In genomic region chr3:14179114-14179465, GRCh38 we compare ENCODE assay signal across 8 cellular contexts. TPM values are rescaled to one million over a fixed set of nuclear protein-coding genes. Genes with fewer than 3 reads are reported as not detected.
DNase-seq lines count a peak whose midpoint lies in the region; ATAC-seq and TF ChIP-seq lines count a peak whose summit lies in the region.

No MANE protein-coding gene starts in this region.

- H3K27ac ChIP-seq in liver (ENCODE audit: low read depth in 1 of 2, low read length in 2 of 2) (peak overlapping the region; percentile 45 to 95), thyroid gland (peak overlapping the region; percentile 46 to 93 (median 64))

- peaks cover 63% of the 10 kb centered on the region for H3K36me3 Mint-ChIP-seq in activated T-cell treated with anti-CD3 and anti-CD28 coated beads, Interleukin-2, amount 50 U/mL, for 24 hours (ENCODE audit: low read depth)

- peak overlapping the region; percentile 50 to 89 for H3K9ac ChIP-seq in liver (ENCODE audit: low read depth in 1 of 2, low read length in 2 of 2)

- H3K4me3 ChIP-seq in astrocyte of the cerebellum (ENCODE audit: low read depth, low read length) (peak overlapping the region; percentile 73), liver (ENCODE audit: low read depth in 1 of 3, low read length in 3 of 3) (peak overlapping the region; percentile 71 to 90 (median 78)), thyroid gland (replicated peaks in 1 of 3) (peak overlapping the region; percentile 50 to 92 (median 71))

- no peaks in the 10 kb centered on the region for H3K27me3 Mint-ChIP-seq in activated T-cell treated with anti-CD3 and anti-CD28 coated beads, Interleukin-2, amount 50 U/mL, for 24 hours

- 6% methylated on average over 3 of the region's 3 CpGs for WGBS in liver
- 5 to 6% methylated on average over 3 of the region's 3 CpGs for WGBS in thyroid gland, 2 donors

- H3K4me1 Mint-ChIP-seq in activated T-cell treated with anti-CD3 and anti-CD28 coated beads, Interleukin-2, amount 50 U/mL, for 24 hours (ENCODE audit: low read depth): peaks cover 69% of the 10 kb centered on the region

- no peak for DNase-seq in activated T-cell treated with anti-CD3 and anti-CD28 coated beads, Interleukin-2, amount 50 U/mL, for 24 hours
- DNase-seq in activated T-cell treated with anti-CD3 and anti-CD28 coated beads, Interleukin-2, amount 50 U/mL, for 48 hours: no peak
- DNase-seq in astrocyte of the cerebellum (ENCODE audit: low read depth): no peak
- DNase-seq in thyroid gland: no peak
- DNase-seq in GOT3 (lab: John Stamatoyannopoulos, UW): no peak

- peaks cover 2 to 35% (median 29%) of the 10 kb centered on the region in 4 donors for H3K4me1 ChIP-seq in liver (ENCODE audit: control insufficient read depth in 4 of 4, insufficient read depth in 4 of 4, low read length in 3 of 4)
- peaks cover 31 to 38% of the 10 kb centered on the region in 2 donors for H3K4me1 ChIP-seq in thyroid gland

- TF ChIP-seq CTCF in astrocyte of the cerebellum (IDR thresholded peaks at IDR 0.05; ENCODE audit: low read depth, low read length, missing control alignments): no peak
- TF ChIP-seq CTCF in liver (IDR thresholded peaks at IDR 0.05; ENCODE audit: low read depth, low read length, missing input control): no peak
- no peak for TF ChIP-seq CTCF in thyroid gland (IDR thresholded peaks at IDR 0.05)

- H3K27ac Mint-ChIP-seq in activated T-cell treated with anti-CD3 and anti-CD28 coated beads, Interleukin-2, amount 50 U/mL, for 24 hours: peak overlapping the region; percentile 100

- in situ Hi-C loops in astrocyte of the cerebellum (cut with HindIII; ENCODE audit: low sequenced_read_pairs): no loop called here

- H3K27me3 ChIP-seq in liver (ENCODE audit: control insufficient read depth in 4 of 4, insufficient read depth in 4 of 4, low read length in 3 of 4) (no peaks in the 10 kb centered on the region), thyroid gland (no peaks in the 10 kb centered on the region)

- no peak for ATAC-seq in GM18519 (IDR thresholded peaks at IDR 0.05; ENCODE audit: low FRiP score, unreplicated experiment)
- ATAC-seq in GM21723 (IDR thresholded peaks at IDR 0.05; ENCODE audit: unreplicated experiment): no peak

- TF ChIP-seq RAD21 in liver (IDR thresholded peaks at IDR 0.05): no peak

- peak overlapping the region; percentile 93 for H3K4me3 Mint-ChIP-seq in activated T-cell treated with anti-CD3 and anti-CD28 coated beads, Interleukin-2, amount 50 U/mL, for 24 hours

- H3K36me3 ChIP-seq in liver (ENCODE audit: control insufficient read depth in 4 of 4, insufficient read depth in 3 of 4, low read depth in 1 of 4, low read length in 3 of 4): peaks cover 2 to 22% (median 10%) of the 10 kb centered on the region in 4 donors
- H3K36me3 ChIP-seq in thyroid gland: peaks cover 4 to 13% of the 10 kb centered on the region in 2 donors

- intact Hi-C loops in thyroid gland (cut with DNase I): loop anchor here (10.0 kb wide), 1 partner anchor 54 kb away; the partner anchor contains the start of genes CHCHD4 and TMEM43

- no peaks in the 10 kb centered on the region for H3K9me3 Mint-ChIP-seq in activated T-cell treated with anti-CD3 and anti-CD28 coated beads, Interleukin-2, amount 50 U/mL, for 24 hours

- no peak for TF ChIP-seq POLR2A in thyroid gland (IDR thresholded peaks at IDR 0.05)

- H3K9me3 ChIP-seq in liver (ENCODE audit: control insufficient read depth in 4 of 4, low read length in 3 of 4) (no peaks in the 10 kb centered on the region), thyroid gland (no peaks in the 10 kb centered on the region)

TF ChIP-seq in liver, 16 proteins besides CTCF, POLR2A, EP300 and RAD21:
- TF ChIP-seq, protein P1, sequence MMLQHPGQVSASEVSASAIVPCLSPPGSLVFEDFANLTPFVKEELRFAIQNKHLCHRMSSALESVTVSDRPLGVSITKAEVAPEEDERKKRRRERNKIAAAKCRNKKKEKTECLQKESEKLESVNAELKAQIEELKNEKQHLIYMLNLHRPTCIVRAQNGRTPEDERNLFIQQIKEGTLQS (IDR thresholded peaks at IDR 0.05): no peak
- TF ChIP-seq HNF4G (IDR thresholded peaks at IDR 0.05) (no peak), JUND (IDR thresholded peaks at IDR 0.05) (no peak), YY1 (IDR thresholded peaks at IDR 0.05) (no peak), FOXA1 (IDR thresholded peaks at IDR 0.05) (no peak), HNF4A (conservative IDR thresholded peaks at IDR 0.05) (no peak), EGR1 (IDR thresholded peaks at IDR 0.05; ENCODE audit: low read depth in 2 of 2) (no peak), TAF1 (conservative IDR thresholded peaks at IDR 0.05) (no peak), NR2F2 (IDR thresholded peaks at IDR 0.05) (no peak)
- TF ChIP-seq, protein P2, sequence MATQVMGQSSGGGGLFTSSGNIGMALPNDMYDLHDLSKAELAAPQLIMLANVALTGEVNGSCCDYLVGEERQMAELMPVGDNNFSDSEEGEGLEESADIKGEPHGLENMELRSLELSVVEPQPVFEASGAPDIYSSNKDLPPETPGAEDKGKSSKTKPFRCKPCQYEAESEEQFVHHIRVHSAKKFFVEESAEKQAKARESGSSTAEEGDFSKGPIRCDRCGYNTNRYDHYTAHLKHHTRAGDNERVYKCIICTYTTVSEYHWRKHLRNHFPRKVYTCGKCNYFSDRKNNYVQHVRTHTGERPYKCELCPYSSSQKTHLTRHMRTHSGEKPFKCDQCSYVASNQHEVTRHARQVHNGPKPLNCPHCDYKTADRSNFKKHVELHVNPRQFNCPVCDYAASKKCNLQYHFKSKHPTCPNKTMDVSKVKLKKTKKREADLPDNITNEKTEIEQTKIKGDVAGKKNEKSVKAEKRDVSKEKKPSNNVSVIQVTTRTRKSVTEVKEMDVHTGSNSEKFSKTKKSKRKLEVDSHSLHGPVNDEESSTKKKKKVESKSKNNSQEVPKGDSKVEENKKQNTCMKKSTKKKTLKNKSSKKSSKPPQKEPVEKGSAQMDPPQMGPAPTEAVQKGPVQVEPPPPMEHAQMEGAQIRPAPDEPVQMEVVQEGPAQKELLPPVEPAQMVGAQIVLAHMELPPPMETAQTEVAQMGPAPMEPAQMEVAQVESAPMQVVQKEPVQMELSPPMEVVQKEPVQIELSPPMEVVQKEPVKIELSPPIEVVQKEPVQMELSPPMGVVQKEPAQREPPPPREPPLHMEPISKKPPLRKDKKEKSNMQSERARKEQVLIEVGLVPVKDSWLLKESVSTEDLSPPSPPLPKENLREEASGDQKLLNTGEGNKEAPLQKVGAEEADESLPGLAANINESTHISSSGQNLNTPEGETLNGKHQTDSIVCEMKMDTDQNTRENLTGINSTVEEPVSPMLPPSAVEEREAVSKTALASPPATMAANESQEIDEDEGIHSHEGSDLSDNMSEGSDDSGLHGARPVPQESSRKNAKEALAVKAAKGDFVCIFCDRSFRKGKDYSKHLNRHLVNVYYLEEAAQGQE (IDR thresholded peaks at IDR 0.05): no peak

RNA-seq across cellular contexts. Expression of gene LSM3, which starts 0.5 kb away (rescaled TPM):
- 1 to 10 TPM; 3.7 to 4.3 TPM for total RNA-seq in liver
- polyA plus RNA-seq in liver: 10 to 100 TPM in 1 of 2 donors, 1 to 10 TPM in 1; 5.7 to 17.0 TPM
- total RNA-seq in thyroid gland: 10 to 100 TPM in 3 of 4 donors, 1 to 10 TPM in 1; 9.9 to 15.6 (median 15.3) TPM

RNA-seq across cellular contexts. Expression of gene XPC, which starts 0.7 kb away (rescaled TPM):
- 10 to 100 TPM; 12.7 to 26.7 TPM for total RNA-seq in liver
- polyA plus RNA-seq in liver: 10 to 100 TPM; 12.9 to 15.4 TPM
- total RNA-seq in thyroid gland: 10 to 100 TPM; 53.4 to 69.3 (median 60.8) TPM

RNA-seq across cellular contexts. Expression of gene TMEM43, which starts 54.2 kb away (rescaled TPM):
- 10 to 100 TPM; 13.3 to 15.1 TPM for total RNA-seq in liver
- polyA plus RNA-seq in liver: 10 to 100 TPM in 1 of 2 donors, 1 to 10 TPM in 1; 7.4 to 13.8 TPM
- total RNA-seq in thyroid gland: 100 to 1,000 TPM in 1 of 4 donors, 10 to 100 TPM in 3; 69.6 to 109 (median 90.3) TPM

RNA-seq across cellular contexts. Expression of gene CHCHD4, which starts 54.4 kb away (rescaled TPM):
- total RNA-seq in liver: 1 to 10 TPM; 7.0 to 7.7 TPM
- 10 to 100 TPM; 11.2 to 11.3 TPM for polyA plus RNA-seq in liver
- 10 to 100 TPM; 15.1 to 20.2 (median 16.0) TPM for total RNA-seq in thyroid gland

Comparison
In these comparisons a context has a peak if more than half of its experiments do, and no peak if none do; other contexts are left out.
1. RNA of gene TMEM43, which starts 54.2 kb away (total RNA-seq): 69.6 to 109 TPM in thyroid gland; 13.3 to 15.1 TPM in liver; every median in the first group is over 4 times any median in the second.
2. Peak in every context shown above with its lines, with median percentiles within 50 percentile points of each other: H3K4me3 ChIP-seq.